ENCODE assay signal across 35 cellular contexts in genomic region chr2:190396264-190396663, GRCh38.
"Had no signal": no experiment of that assay in that cellular context is flagged by ENCODE, and none has a peak within 500 bp of the region (broad histone marks: within the 10 kb centered on the region; RNA-seq: fewer than 3 reads in every experiment).

No MANE protein-coding gene starts in this region.

- H3K4me1 Mint-ChIP-seq: activated B cell treated with CpG ODN at 0.5 μM for 24 hours; activated CD4-positive, alpha-beta T cell treated with anti-CD3 and anti-CD28 coated beads, Interleukin-2, amount 10 ng/mL, durations not matched to agents 7 days and 5 days; activated naive CD8-positive, alpha-beta T cell treated with anti-CD3 and anti-CD28 coated beads for 36 hours; activated T-helper 17 cell treated with anti-CD3 and anti-CD28 coated beads, Interleukin-2, amount 50 U/mL, for 72 hours had no signal

- H3K9me3 Mint-ChIP-seq: activated B cell treated with CpG ODN at 0.5 μM for 24 hours; activated CD4-positive, alpha-beta memory T cell treated with anti-CD3 and anti-CD28 coated beads for 36 hours; activated CD4-positive, alpha-beta T cell treated with anti-CD3 and anti-CD28 coated beads, Interleukin-2, amount 10 ng/mL, durations not matched to agents 7 days and 5 days; activated CD8-positive, alpha-beta T cell treated with anti-CD3 and anti-CD28 coated beads for 36 hours; activated naive CD4-positive, alpha-beta T cell treated with anti-CD3 and anti-CD28 coated beads for 36 hours; activated naive CD4-positive, alpha-beta T cell treated with anti-CD3 and anti-CD28 coated beads, Interleukin-2, amount 50 U/mL, for 72 hours; activated naive CD8-positive, alpha-beta T cell treated with anti-CD3 and anti-CD28 coated beads for 36 hours; activated T-cell treated with anti-CD3 and anti-CD28 coated beads, Interleukin-2, amount 50 U/mL, for 4 hours; activated T-cell treated with anti-CD3 and anti-CD28 coated beads, Interleukin-2, amount 50 U/mL, for 72 hours; activated T-helper 1 cell treated with anti-CD3 and anti-CD28 coated beads, Interleukin-12 subunit alpha, Interleukin-12 subunit beta, Interleukin-2, Interleukin-4 antibody, amounts not matched to agents 30 ng/mL and 10 ng/mL and 1 ng/mL, durations not matched to agents 14 hours and 24 hours and 36 hours; activated T-helper 17 cell treated with anti-CD3 and anti-CD28 coated beads, Interleukin-2, amount 50 U/mL, for 72 hours; T-helper 1 cell treated with Interleukin-12 subunit alpha and Interleukin-12 subunit beta and Interleukin-4 antibody, amounts not matched to agents 30 μg/mL and 1 μg/mL, for 36 hours; T-helper 2 cell treated with Interferon-gamma antibody and Interleukin-4, amounts not matched to agents 5 μg/mL and 100 μg/mL, for 36 hours had no signal

- FAIRE-seq: astrocyte, TTC549 had no signal

- H3K27me3 ChIP-seq: adrenal gland, body of pancreas, brain microvascular endothelial cell, breast epithelium had no signal

- H3K4me1 ChIP-seq: adrenal gland, body of pancreas, breast epithelium had no signal

- H3K27ac ChIP-seq: adrenal gland, body of pancreas, brain microvascular endothelial cell, breast epithelium, VCaP had no signal

- H3K27me3 Mint-ChIP-seq: activated CD4-positive, alpha-beta memory T cell treated with anti-CD3 and anti-CD28 coated beads for 36 hours; activated naive CD8-positive, alpha-beta T cell treated with anti-CD3 and anti-CD28 coated beads for 36 hours had no signal

- H3K36me3 ChIP-seq: adrenal gland, brain microvascular endothelial cell, breast epithelium had no signal

- H3K36me3 Mint-ChIP-seq: activated CD4-positive, alpha-beta memory T cell treated with anti-CD3 and anti-CD28 coated beads for 36 hours; activated naive CD4-positive, alpha-beta T cell treated with anti-CD3 and anti-CD28 coated beads, Interleukin-2, amount 50 U/mL, for 72 hours; activated naive CD8-positive, alpha-beta T cell treated with anti-CD3 and anti-CD28 coated beads for 36 hours had no signal

- DNase-seq: activated B cell treated with CpG ODN at 0.5 μM for 24 hours; activated CD4-positive, alpha-beta memory T cell treated with anti-CD3 and anti-CD28 coated beads for 36 hours; activated CD4-positive, alpha-beta T cell treated with anti-CD3 and anti-CD28 coated beads for 4 hours; activated CD4-positive, alpha-beta T cell treated with anti-CD3 and anti-CD28 coated beads, Interleukin-2, amount 10 ng/mL, durations not matched to agents 7 days and 5 days; activated CD4-positive, CD25-positive, alpha-beta regulatory T cell treated with anti-CD3 and anti-CD28 coated beads, Interleukin-2, amount 50 U/mL, for 72 hours; activated CD8-positive, alpha-beta memory T cell treated with anti-CD3 and anti-CD28 coated beads, Interleukin-2, amount 50 U/mL, for 4 hours; activated CD8-positive, alpha-beta T cell treated with anti-CD3 and anti-CD28 coated beads for 36 hours; activated effector memory CD4-positive, alpha-beta T cell treated with anti-CD3 and anti-CD28 coated beads, Interleukin-2, amount 50 U/mL, for 16 hours; activated gamma-delta T cell treated with Interleukin-2 at 50 U/mL for 16 hours; activated naive CD4-positive, alpha-beta T cell; activated naive CD4-positive, alpha-beta T cell treated with anti-CD3 and anti-CD28 coated beads for 36 hours; activated naive CD4-positive, alpha-beta T cell treated with anti-CD3 and anti-CD28 coated beads, Interleukin-2, amount 50 U/mL, for 16 hours; activated naive CD8-positive, alpha-beta T cell treated with anti-CD3 and anti-CD28 coated beads for 36 hours; activated T-cell treated with anti-CD3 and anti-CD28 coated beads for 4 hours; activated T-cell treated with anti-CD3 and anti-CD28 coated beads, Interleukin-2, amount 50 U/mL, for 1 hour; activated T-cell treated with anti-CD3 and anti-CD28 coated beads, Interleukin-2, amount 50 U/mL, for 4 hours; activated T-cell treated with anti-CD3 and anti-CD28 coated beads, Interleukin-2, amount 50 U/mL, for 72 hours; adrenal gland; amniotic stem cell; aorta; body of pancreas; brain microvascular endothelial cell; central memory CD4-positive, alpha-beta T cell; T-helper 1 cell; T-helper 2 cell; T-helper 9 cell had no signal

- H3K4me3 ChIP-seq: adrenal gland, body of pancreas, breast epithelium had no signal

- H3K4me3 Mint-ChIP-seq: activated B cell treated with CpG ODN at 0.5 μM for 24 hours; activated CD4-positive, alpha-beta memory T cell treated with anti-CD3 and anti-CD28 coated beads for 36 hours; activated CD4-positive, alpha-beta T cell treated with anti-CD3 and anti-CD28 coated beads, Interleukin-2, amount 10 ng/mL, durations not matched to agents 7 days and 5 days; activated CD8-positive, alpha-beta T cell treated with anti-CD3 and anti-CD28 coated beads for 36 hours; activated naive CD4-positive, alpha-beta T cell treated with anti-CD3 and anti-CD28 coated beads for 36 hours; activated naive CD8-positive, alpha-beta T cell treated with anti-CD3 and anti-CD28 coated beads for 36 hours; activated T-cell treated with anti-CD3 and anti-CD28 coated beads, Interleukin-2, amount 50 U/mL, for 4 hours; activated T-cell treated with anti-CD3 and anti-CD28 coated beads, Interleukin-2, amount 50 U/mL, for 72 hours; activated T-helper 1 cell treated with anti-CD3 and anti-CD28 coated beads, Interleukin-12 subunit alpha, Interleukin-12 subunit beta, Interleukin-2, Interleukin-4 antibody, amounts not matched to agents 30 ng/mL and 10 ng/mL and 1 ng/mL, durations not matched to agents 14 hours and 24 hours and 36 hours; activated T-helper 17 cell treated with anti-CD3 and anti-CD28 coated beads, Interleukin-2, amount 50 U/mL, for 72 hours; T-helper 1 cell treated with Interleukin-12 subunit alpha and Interleukin-12 subunit beta and Interleukin-4 antibody, amounts not matched to agents 30 μg/mL and 1 μg/mL, for 36 hours; T-helper 2 cell treated with Interferon-gamma antibody and Interleukin-4, amounts not matched to agents 5 μg/mL and 100 μg/mL, for 36 hours had no signal

- H3K9me3 ChIP-seq: adrenal gland, body of pancreas, breast epithelium had no signal

- H3K27ac Mint-ChIP-seq: activated B cell treated with CpG ODN at 0.5 μM for 24 hours; activated CD4-positive, alpha-beta memory T cell treated with anti-CD3 and anti-CD28 coated beads for 36 hours; activated CD4-positive, alpha-beta T cell treated with anti-CD3 and anti-CD28 coated beads, Interleukin-2, amount 10 ng/mL, durations not matched to agents 7 days and 5 days; activated CD8-positive, alpha-beta T cell treated with anti-CD3 and anti-CD28 coated beads for 36 hours; activated naive CD4-positive, alpha-beta T cell treated with anti-CD3 and anti-CD28 coated beads for 36 hours; activated naive CD4-positive, alpha-beta T cell treated with anti-CD3 and anti-CD28 coated beads, Interleukin-2, amount 50 U/mL, for 72 hours; activated naive CD8-positive, alpha-beta T cell treated with anti-CD3 and anti-CD28 coated beads for 36 hours; activated T-cell treated with anti-CD3 and anti-CD28 coated beads, Interleukin-2, amount 50 U/mL, for 72 hours; activated T-helper 1 cell treated with anti-CD3 and anti-CD28 coated beads, Interleukin-12 subunit alpha, Interleukin-12 subunit beta, Interleukin-2, Interleukin-4 antibody, amounts not matched to agents 30 ng/mL and 10 ng/mL and 1 ng/mL, durations not matched to agents 14 hours and 24 hours and 36 hours; activated T-helper 17 cell treated with anti-CD3 and anti-CD28 coated beads, Interleukin-2, amount 50 U/mL, for 72 hours; T-helper 1 cell treated with Interleukin-12 subunit alpha and Interleukin-12 subunit beta and Interleukin-4 antibody, amounts not matched to agents 30 μg/mL and 1 μg/mL, for 36 hours; T-helper 2 cell treated with Interferon-gamma antibody and Interleukin-4, amounts not matched to agents 5 μg/mL and 100 μg/mL, for 36 hours had no signal

- ATAC-seq: activated CD8-positive, alpha-beta T cell treated with anti-CD3 and anti-CD28 coated beads for 36 hours; activated naive CD4-positive, alpha-beta T cell treated with anti-CD3 and anti-CD28 coated beads, Interleukin-2, amount 50 U/mL, for 72 hours; activated T-cell treated with anti-CD3 and anti-CD28 coated beads, Interleukin-2, amount 50 U/mL, for 4 hours; activated T-cell treated with anti-CD3 and anti-CD28 coated beads, Interleukin-2, amount 50 U/mL, for 72 hours; activated T-helper 17 cell treated with anti-CD3 and anti-CD28 coated beads, Interleukin-2, amount 50 U/mL, for 72 hours; body of pancreas had no signal
